In the genomic region with DNA sequence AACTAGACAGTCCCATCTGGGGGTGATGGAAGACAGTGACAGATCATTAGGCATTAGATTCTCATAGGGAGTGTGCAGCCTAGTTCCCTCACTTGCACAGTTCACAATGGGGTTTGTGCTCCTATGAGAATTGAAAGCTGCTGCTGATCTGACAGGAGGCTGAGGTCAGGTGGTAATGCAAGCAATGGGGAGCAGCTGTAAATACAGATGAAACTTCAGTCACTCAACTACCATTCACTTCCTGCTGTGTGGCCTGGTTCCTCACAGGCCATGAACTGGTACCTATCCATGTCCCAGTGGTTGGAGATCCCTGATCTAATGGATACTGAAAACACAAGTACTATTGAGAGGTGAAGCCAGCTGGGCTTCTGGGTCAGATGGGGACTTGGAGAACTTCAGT, we compare ENCODE assay signal across 27 cellular contexts.
"Had no signal": no experiment of that assay in that cellular context is flagged by ENCODE, and none has a peak within 500 bp of the region (broad histone marks: within the 10 kb centered on the region; RNA-seq: fewer than 3 reads in every experiment).

No MANE protein-coding gene starts in this region.

- H3K4me3 ChIP-seq: colonic mucosa, coronary artery, dorsolateral prefrontal cortex, esophagus muscularis mucosa, esophagus squamous epithelium, gastrocnemius medialis, gastroesophageal sphincter, heart left ventricle, heart right ventricle had no signal

- H3K36me3 ChIP-seq: colonic mucosa, esophagus muscularis mucosa, esophagus squamous epithelium, gastrocnemius medialis, gastroesophageal sphincter, heart left ventricle, heart right ventricle had no signal

- H3K9me3 ChIP-seq: colonic mucosa, esophagus muscularis mucosa, esophagus squamous epithelium, gastrocnemius medialis, gastroesophageal sphincter, heart right ventricle had no signal

- H3K4me1 ChIP-seq: colonic mucosa, esophagus muscularis mucosa, gastrocnemius medialis, gastroesophageal sphincter, heart left ventricle, heart right ventricle had no signal

- DNase-seq: colonic mucosa; cortex of kidney; dermis blood vessel endothelial cell; dorsolateral prefrontal cortex; effector CD4-positive, alpha-beta T cell; effector CD8-positive, alpha-beta T cell; effector memory CD4-positive, alpha-beta T cell; effector memory CD8-positive, alpha-beta T cell; endodermal cell; erythroblast; esophagus squamous epithelium; foreskin fibroblast; foreskin keratinocyte; foreskin melanocyte; gastrocnemius medialis; glutamatergic neuron; head of caudate nucleus; heart left ventricle; heart right ventricle had no signal

- H3K27ac ChIP-seq: colonic mucosa, coronary artery, dorsolateral prefrontal cortex, epithelial cell of prostate, esophagus muscularis mucosa, esophagus squamous epithelium, foreskin keratinocyte, gastrocnemius medialis, gastroesophageal sphincter, heart left ventricle, heart right ventricle had no signal

- FAIRE-seq: colon, endometrium, endothelial cell of umbilical vein, frontal cortex had no signal
